ENCODE assay signal across 15 cellular contexts in the genomic region with DNA sequence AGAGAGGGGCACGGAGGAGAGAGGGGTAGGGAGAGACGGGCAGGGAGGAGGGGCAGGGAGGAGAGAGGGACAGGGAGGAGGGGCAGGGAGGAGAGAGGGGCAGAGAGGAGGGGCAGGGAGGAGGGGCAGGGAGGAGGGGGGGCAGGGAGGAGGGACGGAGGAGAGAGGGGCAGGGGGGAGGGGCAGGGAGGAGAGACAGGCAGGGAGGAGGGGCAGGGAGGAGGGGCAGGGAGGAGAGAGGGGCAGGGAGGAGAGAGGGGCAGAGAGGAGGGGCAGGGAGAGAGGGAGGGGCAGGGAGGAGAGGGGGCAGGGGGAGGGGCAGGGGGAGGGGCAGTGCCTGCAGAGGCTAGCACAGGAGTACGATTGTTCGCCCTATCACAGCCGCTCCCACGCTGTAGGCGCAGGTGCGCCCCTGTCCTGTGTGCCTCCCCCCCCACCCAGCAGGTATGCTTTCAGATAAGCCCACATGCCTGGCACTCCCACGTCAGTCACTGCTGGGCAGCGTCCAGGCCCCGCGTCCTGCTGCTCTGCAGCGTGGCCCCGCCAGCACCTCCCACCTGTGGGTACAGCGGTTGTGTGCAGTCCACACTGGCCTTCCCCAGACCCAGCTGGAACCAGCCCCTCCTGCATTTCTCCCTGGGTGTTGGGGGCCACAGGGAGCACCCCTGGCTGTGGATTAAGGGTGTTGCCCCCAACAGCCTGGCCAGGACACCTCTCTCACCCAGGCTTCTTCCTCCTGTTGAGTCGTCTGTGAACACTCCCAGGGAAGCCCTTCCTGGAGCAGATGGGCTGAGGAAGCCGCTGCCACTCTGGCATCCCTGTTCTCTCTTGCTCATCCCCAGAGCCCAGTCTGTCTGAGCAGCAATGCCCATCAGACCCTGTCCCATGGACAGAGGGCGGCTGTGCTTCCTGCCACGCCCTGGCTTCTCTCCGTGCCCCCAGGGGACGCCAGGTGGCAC. TPM values are rescaled to one million over a fixed set of nuclear protein-coding genes. Genes with fewer than 3 reads are reported as not detected.
DNase-seq lines count a peak whose midpoint lies in the region; ATAC-seq and TF ChIP-seq lines count a peak whose summit lies in the region.
"Had no signal": no experiment of that assay in that cellular context is flagged by ENCODE, and none has a peak within 500 bp of the region (broad histone marks: within the 10 kb centered on the region; RNA-seq: fewer than 3 reads in every experiment).

No MANE protein-coding gene starts in this region.

- no peak overlapping the region for H3K27ac ChIP-seq in endodermal cell (ENCODE audit: low read depth, low read length)
- H3K27ac ChIP-seq: cardiac muscle cell, neutrophil had no signal

- no peaks in the 10 kb centered on the region for H3K4me1 ChIP-seq in endodermal cell (ENCODE audit: control insufficient read depth, insufficient read depth, low read length)

- no peak for TF ChIP-seq CTCF in endodermal cell (conservative IDR thresholded peaks at IDR 0.05)

- intact Hi-C loops in activated CD4-positive, alpha-beta T cell treated with anti-CD3 and anti-CD28 coated beads, Interleukin-2, amount 10 ng/mL, durations not matched to agents 24 days and 14 days (cut with micrococcal nuclease), result no loop called here

- H3K27me3 ChIP-seq in endodermal cell (ENCODE audit: control insufficient read depth, insufficient read depth, low read length, poor library complexity, severe bottlenecking), result no peaks in the 10 kb centered on the region
- H3K27me3 ChIP-seq: neutrophil had no signal

- no peaks in the 10 kb centered on the region for H3K4me1 Mint-ChIP-seq in endodermal cell
- no peaks in the 10 kb centered on the region for H3K4me1 Mint-ChIP-seq in activated CD4-positive, alpha-beta T cell treated with anti-CD3 and anti-CD28 coated beads, Interleukin-2, amount 10 ng/mL, durations not matched to agents 24 days and 14 days

- H3K4me3 Mint-ChIP-seq in endodermal cell, result no peak overlapping the region
- no peak overlapping the region for H3K4me3 Mint-ChIP-seq in activated CD4-positive, alpha-beta T cell treated with anti-CD3 and anti-CD28 coated beads, Interleukin-2, amount 10 ng/mL, durations not matched to agents 24 days and 14 days
- H3K4me3 Mint-ChIP-seq: activated T-cell treated with anti-CD3 and anti-CD28 coated beads, Interleukin-2, amount 50 U/mL, for 4 hours had no signal

- H3K27me3 Mint-ChIP-seq in endodermal cell (ENCODE audit: insufficient read depth), result no peaks in the 10 kb centered on the region
- no peaks in the 10 kb centered on the region for H3K27me3 Mint-ChIP-seq in activated CD4-positive, alpha-beta T cell treated with anti-CD3 and anti-CD28 coated beads, Interleukin-2, amount 10 ng/mL, durations not matched to agents 24 days and 14 days

- no peak overlapping the region for H3K9ac ChIP-seq in endodermal cell (ENCODE audit: extremely low read depth, low read length, poor library complexity, severe bottlenecking)

- no peaks in the 10 kb centered on the region for H3K36me3 ChIP-seq in endodermal cell (ENCODE audit: control insufficient read depth, insufficient read depth, low read length)

- peaks cover 15% of the 10 kb centered on the region for H3K9me3 Mint-ChIP-seq in endodermal cell
- H3K9me3 Mint-ChIP-seq in activated CD4-positive, alpha-beta T cell treated with anti-CD3 and anti-CD28 coated beads, Interleukin-2, amount 10 ng/mL, durations not matched to agents 24 days and 14 days, result no peaks in the 10 kb centered on the region
- H3K9me3 Mint-ChIP-seq: activated T-cell treated with anti-CD3 and anti-CD28 coated beads, Interleukin-2, amount 50 U/mL, for 4 hours had no signal

- no peak overlapping the region for H3K4me3 ChIP-seq in endodermal cell (ENCODE audit: low read length)
- H3K4me3 ChIP-seq: cardiac muscle cell had no signal

- peak; percentile 27 for DNase-seq in DMS53 (lab: John Stamatoyannopoulos, UW)
- no peak for DNase-seq in DMS53 treated with DMSO at 0.1 percent for 48 hours (lab: John Stamatoyannopoulos, UW; ENCODE audit: unreplicated experiment)
- peak; percentile 48 for DNase-seq in NCI-H2107 (lab: John Stamatoyannopoulos, UW)
- DNase-seq in endodermal cell, result peak; percentile 70
- DNase-seq in occipital lobe (lab: John Stamatoyannopoulos, UW), result peak; percentile 96
- DNase-seq in central memory CD4-positive, alpha-beta T cell, result no peak
- DNase-seq in activated CD4-positive, alpha-beta T cell treated with anti-CD3 and anti-CD28 coated beads, Interleukin-2, amount 10 ng/mL, durations not matched to agents 24 days and 14 days, result no peak
- DNase-seq: activated CD4-positive, CD25-positive, alpha-beta regulatory T cell; activated T-cell treated with anti-CD3 and anti-CD28 coated beads, Interleukin-2, amount 50 U/mL, for 4 hours; NCI-H2081 treated with DMSO at 0.1 percent for 48 hours; stimulated activated CD4-positive, alpha-beta T cell treated with anti-CD3 and anti-CD28 coated beads, Interleukin-1b, Interleukin-23, amount 100 ng/mL, for 48 hours had no signal

- H3K27ac Mint-ChIP-seq in endodermal cell, result no peak overlapping the region
- no peak overlapping the region for H3K27ac Mint-ChIP-seq in activated CD4-positive, alpha-beta T cell treated with anti-CD3 and anti-CD28 coated beads, Interleukin-2, amount 10 ng/mL, durations not matched to agents 24 days and 14 days

- H3K9me3 ChIP-seq in endodermal cell (ENCODE audit: control insufficient read depth, low read length), result no peaks in the 10 kb centered on the region
- H3K9me3 ChIP-seq: neutrophil had no signal

- H3K36me3 Mint-ChIP-seq in endodermal cell (ENCODE audit: low read depth), result peaks cover 21% of the 10 kb centered on the region
- peaks cover 11% of the 10 kb centered on the region for H3K36me3 Mint-ChIP-seq in activated CD4-positive, alpha-beta T cell treated with anti-CD3 and anti-CD28 coated beads, Interleukin-2, amount 10 ng/mL, durations not matched to agents 24 days and 14 days (ENCODE audit: low read depth)

- ATAC-seq in GM18517 (IDR thresholded peaks at IDR 0.05; ENCODE audit: unreplicated experiment), result no peak
- ATAC-seq: activated T-cell treated with anti-CD3 and anti-CD28 coated beads, Interleukin-2, amount 50 U/mL, for 4 hours had no signal

- WGBS in endodermal cell (ENCODE audit: insufficient coverage in 1 of 2, insufficient read length in 1 of 2), 2 experiments, result 83 to 94% methylated on average over 18 to 22 of the region's 22 CpGs

RNA-seq across cellular contexts. Expression of gene NKX6-2, which starts 10.8 kb away (rescaled TPM):
- total RNA-seq in endodermal cell (under 1 TPM in 1 of 2 donors, not detected in 1; 0.31 TPM), occipital lobe (not detected)
- 0.43 TPM for polyA plus RNA-seq in endodermal cell (2013, experiment 1 of 2)
- 0.37 TPM for polyA plus RNA-seq in endodermal cell (2013, experiment 2 of 2)
- total RNA-seq in activated CD4-positive, alpha-beta T cell treated with anti-CD3 and anti-CD28 coated beads, Interleukin-2, amount 10 ng/mL, durations not matched to agents 24 days and 14 days, result not detected in 2 replicates
- total RNA-seq: activated T-cell treated with anti-CD3 and anti-CD28 coated beads, Interleukin-2, amount 50 U/mL, for 4 hours; SK-MEL-5 had no signal

Comparison
In these comparisons a context has a peak if more than half of its experiments do, and no peak if none do; other contexts are left out.
1. DNase-seq: peak in DMS53 (single experiment), NCI-H2107 (single experiment), endodermal cell (single experiment) and occipital lobe (single experiment); none in DMS53 treated with DMSO at 0.1 percent for 48 hours (single experiment), central memory CD4-positive, alpha-beta T cell (single experiment) and activated CD4-positive, alpha-beta T cell treated with anti-CD3 and anti-CD28 coated beads, Interleukin-2, amount 10 ng/mL, durations not matched to agents 24 days and 14 days (single experiment).